In the genomic region with DNA sequence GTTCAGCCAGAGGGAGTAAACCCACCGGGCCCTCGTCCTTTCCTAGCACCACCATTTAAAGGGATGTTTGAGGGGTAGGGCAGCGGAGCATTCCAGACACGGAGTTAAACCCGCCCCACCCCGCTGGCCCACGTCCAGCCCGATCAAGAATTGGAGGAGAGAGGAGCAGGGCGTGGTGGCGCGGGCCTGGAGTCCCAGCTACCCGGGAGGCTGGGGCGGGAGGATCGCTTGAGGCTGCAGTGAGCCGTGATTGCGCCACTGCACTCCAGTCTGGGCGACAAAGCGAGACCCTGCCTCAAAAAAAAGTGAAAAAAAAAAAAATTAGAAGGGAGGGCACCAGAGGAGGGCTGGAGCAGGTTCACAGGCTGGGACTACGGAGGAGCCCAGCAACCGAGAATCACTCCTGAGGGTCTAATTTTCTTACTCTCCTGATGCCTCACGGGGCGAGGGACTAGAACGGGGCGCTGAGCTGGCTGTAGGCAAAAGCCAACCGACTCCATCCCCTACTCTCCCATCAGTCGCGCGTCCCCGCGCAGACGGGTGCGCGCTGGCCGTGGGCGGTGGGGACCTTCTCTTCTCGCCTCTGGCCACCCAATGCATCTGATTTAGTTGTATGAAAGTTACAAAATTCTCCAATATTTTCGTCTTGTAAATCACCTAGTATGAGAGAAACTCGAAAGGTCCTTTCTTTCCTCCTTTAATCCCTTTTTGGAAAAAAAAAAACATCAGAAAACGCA, we compare ENCODE assay signal across 8 cellular contexts. TPM values are rescaled to one million over a fixed set of nuclear protein-coding genes. Genes with fewer than 3 reads are reported as not detected.
A peak's percentile ranks its signal among the peaks of the same experiment; 100 is the strongest.
DNase-seq lines count a peak whose midpoint lies in the region; ATAC-seq and TF ChIP-seq lines count a peak whose summit lies in the region.

No MANE protein-coding gene starts in this region.

- in situ Hi-C loops in GM18951 (cut with MboI; ENCODE audit: low sequenced_read_pairs, unreplicated experiment), result no loop called here

- TF ChIP-seq POLR2A in GM18951 (IDR thresholded peaks at IDR 0.05; ENCODE audit: extremely low read depth, insufficient read depth, insufficient read length), result peak; percentile 70
- no peak for TF ChIP-seq POLR2A in lower leg skin (IDR thresholded peaks at IDR 0.05)

- no peaks in the 10 kb centered on the region for H3K27me3 Mint-ChIP-seq in dendritic cell treated with granulocyte-macrophage colony-stimulating factor and Interleukin-4, amounts not matched to agents 40 ng/mL and 50 ng/mL, for 4 days

- no peaks in the 10 kb centered on the region for H3K27me3 ChIP-seq in MG63

- H3K9me3 ChIP-seq in MG63, result no peaks in the 10 kb centered on the region

- H3K4me1 Mint-ChIP-seq in dendritic cell treated with granulocyte-macrophage colony-stimulating factor and Interleukin-4, amounts not matched to agents 40 ng/mL and 50 ng/mL, for 4 days (ENCODE audit: low read depth), result peaks cover 58% of the 10 kb centered on the region

- H3K27ac Mint-ChIP-seq in dendritic cell treated with granulocyte-macrophage colony-stimulating factor and Interleukin-4, amounts not matched to agents 40 ng/mL and 50 ng/mL, for 4 days, result peak overlapping the region; percentile 96

- no peaks in the 10 kb centered on the region for H3K9me3 Mint-ChIP-seq in dendritic cell treated with granulocyte-macrophage colony-stimulating factor and Interleukin-4, amounts not matched to agents 40 ng/mL and 50 ng/mL, for 4 days

- intact Hi-C loops in dendritic cell treated with granulocyte-macrophage colony-stimulating factor and Interleukin-4, amounts not matched to agents 40 ng/mL and 50 ng/mL, for 4 days (cut with micrococcal nuclease), result loop anchor here (5.0 kb wide), 1 partner anchor 154 kb away; the partner anchor contains the start of genes CSNK2B and LY6G5B
- intact Hi-C loops in lower leg skin (cut with DNase I; ENCODE audit: low total_unique reads), result no loop called here

- H3K4me3 Mint-ChIP-seq in dendritic cell treated with granulocyte-macrophage colony-stimulating factor and Interleukin-4, amounts not matched to agents 40 ng/mL and 50 ng/mL, for 4 days, result peak overlapping the region; percentile 87

- peak; percentile 27 to 35 for ATAC-seq in activated CD4-positive, CD25-positive, alpha-beta regulatory T cell treated with anti-CD3 and anti-CD28 coated beads, Interleukin-2, amount 50 U/mL, for 24 hours
- no peak for ATAC-seq in HG03097 (IDR thresholded peaks at IDR 0.05; ENCODE audit: low FRiP score, unreplicated experiment)

- no peak for DNase-seq in AG09309 (ENCODE audit: low read depth)
- DNase-seq in MG63, result peak; percentile 56
- DNase-seq in lower leg skin (ENCODE audit: low spot score in 2 of 2), result peak in 1 of 2 donors; percentile 95
- DNase-seq in stimulated activated CD4-positive, alpha-beta T cell treated with anti-CD3 and anti-CD28 coated beads, Interleukin-4, amount 100 ng/mL, for 4 hours, result peak; percentile 52 to 72

- H3K4me3 ChIP-seq in AG09309 (ENCODE audit: control insufficient read depth, low read depth, low read length) (peak overlapping the region; percentile 42), MG63 (peak overlapping the region; percentile 57), lower leg skin (ENCODE audit: low read depth, poor library complexity, severe bottlenecking) (peak overlapping the region; percentile 18)

- 4 to 5% methylated on average over 39 of the region's 39 CpGs for WGBS in lower leg skin, 2 donors

- no peak for TF ChIP-seq CTCF in AG09309 (IDR thresholded peaks at IDR 0.05; ENCODE audit: control insufficient read depth, insufficient read depth, low read depth, low read length, missing control alignments)
- no peak for TF ChIP-seq CTCF in lower leg skin (IDR thresholded peaks at IDR 0.05)

- peaks cover 36% of the 10 kb centered on the region for H3K36me3 Mint-ChIP-seq in dendritic cell treated with granulocyte-macrophage colony-stimulating factor and Interleukin-4, amounts not matched to agents 40 ng/mL and 50 ng/mL, for 4 days (ENCODE audit: low read depth)

- H3K36me3 ChIP-seq in MG63, result no peaks in the 10 kb centered on the region; the same call in 1 of the 2 replicates

RNA-seq across cellular contexts. Expression of gene HSPA1B, which starts 6.1 kb away (rescaled TPM):
- total RNA-seq in MG63 (2014; rRNA removed; shearing (Covaris generic); ENCODE audit: low replicate concordance), result 48.7 and 72.1 TPM in 2 replicates
- total RNA-seq in lower leg skin, result 100 to 1,000 TPM; 378 to 549 (median 420) TPM

RNA-seq across cellular contexts. Expression of gene HSPA1A, which starts 6.1 kb away (rescaled TPM):
- 32.5 and 71.8 TPM in 2 replicates for total RNA-seq in MG63 (2014; rRNA removed; shearing (Covaris generic); ENCODE audit: low replicate concordance)
- total RNA-seq in lower leg skin, result 100 to 1,000 TPM; 237 to 342 (median 321) TPM

RNA-seq across cellular contexts. Expression of gene HSPA1L, which starts 6.4 kb away (rescaled TPM):
- 0.33 and 0.39 TPM in 2 replicates for total RNA-seq in MG63 (2014; rRNA removed; shearing (Covaris generic); ENCODE audit: low replicate concordance)
- total RNA-seq in lower leg skin, result 1 to 10 TPM; 1.3 to 2.3 (median 1.8) TPM

RNA-seq across cellular contexts. Expression of gene LSM2, which starts 14.7 kb away (rescaled TPM):
- total RNA-seq in MG63 (2014; rRNA removed; shearing (Covaris generic); ENCODE audit: low replicate concordance), result 57.0 and 58.4 TPM in 2 replicates
- 10 to 100 TPM; 24.7 to 34.5 (median 28.7) TPM for total RNA-seq in lower leg skin

RNA-seq across cellular contexts. Expression of gene VARS1, which starts 25.9 kb away (rescaled TPM):
- total RNA-seq in MG63 (2014; rRNA removed; shearing (Covaris generic); ENCODE audit: low replicate concordance), result 58.8 and 107 TPM in 2 replicates
- total RNA-seq in lower leg skin, result 10 to 100 TPM; 39.2 to 53.9 (median 46.9) TPM
